ENCODE assay signal across 27 cellular contexts in the genomic region with DNA sequence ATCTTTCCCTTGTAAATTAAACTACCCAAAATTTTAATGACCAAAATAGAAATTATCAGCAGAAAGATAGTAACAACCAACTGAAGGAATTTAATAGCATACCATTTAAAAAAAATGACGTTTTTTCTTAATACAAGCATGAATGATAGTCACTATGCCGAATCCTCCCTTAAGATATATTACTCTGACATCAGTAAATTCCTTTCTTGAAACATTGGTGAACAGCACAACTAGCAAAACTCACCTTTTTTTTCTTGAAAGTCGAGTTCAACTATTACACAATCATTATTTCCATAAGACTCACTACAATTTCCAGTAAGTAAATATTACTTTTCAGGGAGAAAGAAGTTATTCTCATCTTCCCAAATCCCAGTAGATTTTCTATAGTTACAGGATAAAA.
"Had no signal": no experiment of that assay in that cellular context is flagged by ENCODE, and none has a peak within 500 bp of the region (broad histone marks: within the 10 kb centered on the region; RNA-seq: fewer than 3 reads in every experiment).

No MANE protein-coding gene starts in this region.

- H3K4me1 ChIP-seq: left lung, lower lobe of right lung, right atrium auricular region, sigmoid colon, spleen, stomach, testis, thyroid gland, transverse colon, upper lobe of left lung had no signal

- ATAC-seq: left colon; left lung; lower lobe of right lung; natural killer cell; stimulated activated naive B cell treated with anti-CD40 and anti-IgM and Interleukin-4, amounts not matched to agents 10 μg/mL and 1 μg/mL and 100 μg/mL, for 72 hours; stimulated activated naive CD8-positive, alpha-beta T cell treated with anti-CD3 and anti-CD28 coated beads, Interleukin-15, Interleukin-2, amounts not matched to agents 100 U/mL and 50 U/mL, for 24 hours had no signal

- H3K27me3 Mint-ChIP-seq: naive B cell; progenitor cell of endocrine pancreas; stimulated activated naive B cell treated with anti-CD40 and anti-IgM and Interleukin-4, amounts not matched to agents 10 μg/mL and 1 μg/mL and 100 μg/mL, for 72 hours had no signal

- H2AFZ ChIP-seq: neural progenitor cell had no signal

- H3K4me3 Mint-ChIP-seq: naive B cell; natural killer cell; nephron progenitor cell; neural progenitor cell; stimulated activated naive B cell treated with anti-CD40 and anti-IgM and Interleukin-4, amounts not matched to agents 10 μg/mL and 1 μg/mL and 100 μg/mL, for 72 hours had no signal

- H3K4me3 ChIP-seq: left lung, lower lobe of right lung, neural progenitor cell, ovary, right atrium auricular region, sigmoid colon, spleen, stomach, testis, thyroid gland, transverse colon, upper lobe of left lung had no signal

- H3K9ac ChIP-seq: neural progenitor cell had no signal

- H3K27ac Mint-ChIP-seq: naive B cell; natural killer cell; nephron progenitor cell; neural progenitor cell; progenitor cell of endocrine pancreas; stimulated activated naive B cell treated with anti-CD40 and anti-IgM and Interleukin-4, amounts not matched to agents 10 μg/mL and 1 μg/mL and 100 μg/mL, for 72 hours had no signal

- H3K36me3 ChIP-seq: left lung, lower lobe of right lung, neural progenitor cell, neutrophil, ovary, right atrium auricular region, sigmoid colon, spleen, stomach, thyroid gland, transverse colon, upper lobe of left lung had no signal

- H3K4me1 Mint-ChIP-seq: naive B cell; natural killer cell; nephron progenitor cell; stimulated activated naive B cell treated with anti-CD40 and anti-IgM and Interleukin-4, amounts not matched to agents 10 μg/mL and 1 μg/mL and 100 μg/mL, for 72 hours had no signal

- DNase-seq: hippocampal formation; kidney glomerular epithelial cell; left colon; left lung; lower lobe of right lung; mammary epithelial cell; mesenchymal stem cell; naive B cell; natural killer cell; nephron progenitor cell; occipital lobe; ovary; sigmoid colon; small intestine; spleen; stimulated activated naive B cell treated with anti-CD40 and anti-IgM and Interleukin-4, amounts not matched to agents 10 μg/mL and 1 μg/mL and 100 μg/mL, for 72 hours; stimulated activated naive CD8-positive, alpha-beta T cell treated with anti-CD3 and anti-CD28 coated beads, Interleukin-15, Interleukin-2, amounts not matched to agents 100 U/mL and 50 U/mL, for 24 hours; stomach; testis; thyroid gland; transverse colon; upper lobe of left lung had no signal

- H3K4me2 ChIP-seq: neural progenitor cell had no signal

- H3K9me3 ChIP-seq: neutrophil, ovary, testis, thyroid gland, transverse colon had no signal

- FAIRE-seq: keratinocyte, small intestine had no signal

- H3K27me3 ChIP-seq: left lung, neural progenitor cell, neutrophil, ovary, right atrium auricular region, sigmoid colon, spleen, stomach, testis, thyroid gland, transverse colon, upper lobe of left lung had no signal

- H3K36me3 Mint-ChIP-seq: naive B cell; neural progenitor cell; stimulated activated naive B cell treated with anti-CD40 and anti-IgM and Interleukin-4, amounts not matched to agents 10 μg/mL and 1 μg/mL and 100 μg/mL, for 72 hours had no signal

- H3K27ac ChIP-seq: left lung, lower lobe of right lung, neural progenitor cell, neutrophil, ovary, right atrium auricular region, sigmoid colon, spleen, stomach, testis, thyroid gland, transverse colon, upper lobe of left lung had no signal
